In genomic region chr5:134289509-134290113, GRCh38 we compare ENCODE assay signal across 8 cellular contexts.
DNase-seq lines count a peak whose midpoint lies in the region; ATAC-seq and TF ChIP-seq lines count a peak whose summit lies in the region.

No MANE protein-coding gene starts in this region.

- H3K27me3 ChIP-seq in SK-N-SH (ENCODE audit: insufficient read depth) (no peaks in the 10 kb centered on the region), brain microvascular endothelial cell (replicated peaks) (no peaks in the 10 kb centered on the region), iPS DF 6.9 (ENCODE audit: control insufficient read depth, insufficient read depth, low read length) (no peaks in the 10 kb centered on the region), smooth muscle cell (ENCODE audit: low read depth) (no peaks in the 10 kb centered on the region)

- no peaks in the 10 kb centered on the region for H3K79me2 ChIP-seq in SK-N-SH (ENCODE audit: insufficient read depth)
- no peaks in the 10 kb centered on the region for H3K79me2 ChIP-seq in smooth muscle cell (ENCODE audit: low read depth)

- H3K4me2 ChIP-seq in SK-N-SH (no peak overlapping the region), smooth muscle cell (no peak overlapping the region)

- TF ChIP-seq EP300 in SK-N-SH (IDR thresholded peaks at IDR 0.05; ENCODE audit: borderline replicate concordance in 1 of 2, low read depth in 1 of 2, low read length in 1 of 2), result no peak

- 34% methylated on average over 7 of the region's 7 CpGs for WGBS in SK-N-SH (ENCODE audit: low lambda C conversion rate)
- no CpG with 5 or more reads among the region's 7 CpGs for WGBS in iPS DF 6.9 (ENCODE audit: insufficient coverage, insufficient read length)
- 44% methylated on average over 7 of the region's 7 CpGs for WGBS in smooth muscle cell (ENCODE audit: low lambda C conversion rate)

- H2AFZ ChIP-seq in SK-N-SH (ENCODE audit: low read depth), result no peak overlapping the region
- H2AFZ ChIP-seq in smooth muscle cell (ENCODE audit: low read depth), result no peak overlapping the region

- in situ Hi-C loops in brain microvascular endothelial cell (cut with HindIII; ENCODE audit: low pct_ligation_motif_present, low sequenced_read_pairs), result no loop called here

- ATAC-seq in HG03196 (IDR thresholded peaks at IDR 0.05; ENCODE audit: unreplicated experiment), result no peak

- H3F3A ChIP-seq in SK-N-SH (replicated peaks; ENCODE audit: insufficient read depth), result no peaks in the 10 kb centered on the region
- no peaks in the 10 kb centered on the region for H3F3A ChIP-seq in smooth muscle cell (ENCODE audit: low read depth)

- H3K9me2 ChIP-seq in SK-N-SH, result no peaks in the 10 kb centered on the region

- CTCF ChIA-PET in SK-N-SH (lab: Yijun Ruan, JAX), result interaction anchor here (0.5 to 7.3 kb wide), 50 partner anchors 10 to 619 kb away, joined by 3 to 182 read pairs (median 4); partner anchors contain the start of genes PPP2CA and SKP1

- no peak overlapping the region for H3K27ac ChIP-seq in SK-N-SH (ENCODE audit: low read depth in 2 of 2, low read length in 1 of 2)
- no peak overlapping the region for H3K27ac ChIP-seq in brain microvascular endothelial cell
- H3K27ac ChIP-seq in iPS DF 6.9 (ENCODE audit: low read length), result no peak overlapping the region
- no peak overlapping the region for H3K27ac ChIP-seq in smooth muscle cell (ENCODE audit: low read depth)

- peaks cover 7% of the 10 kb centered on the region for H3K9me3 ChIP-seq in SK-N-SH
- no peaks in the 10 kb centered on the region for H3K9me3 ChIP-seq in iPS DF 6.9 (ENCODE audit: control insufficient read depth, insufficient read depth, low read length)
- peaks cover 3% of the 10 kb centered on the region for H3K9me3 ChIP-seq in smooth muscle cell (replicated peaks; ENCODE audit: low read depth)

- H3K36me3 ChIP-seq in SK-N-SH (replicated peaks in 1 of 2; ENCODE audit: control insufficient read depth in 1 of 2, insufficient read depth in 2 of 2, low read length in 1 of 2), result no peaks in the 10 kb centered on the region
- no peaks in the 10 kb centered on the region for H3K36me3 ChIP-seq in brain microvascular endothelial cell (replicated peaks)
- H3K36me3 ChIP-seq in iPS DF 6.9 (ENCODE audit: control insufficient read depth, insufficient read depth, low read length), result no peaks in the 10 kb centered on the region
- no peaks in the 10 kb centered on the region for H3K36me3 ChIP-seq in smooth muscle cell (ENCODE audit: low read depth)

- no peaks in the 10 kb centered on the region for H4K20me1 ChIP-seq in SK-N-SH (ENCODE audit: insufficient read depth)
- H4K20me1 ChIP-seq in smooth muscle cell (ENCODE audit: low read depth), result no peaks in the 10 kb centered on the region

- POLR2A ChIA-PET in SK-N-SH (lab: Yijun Ruan, JAX), result interaction anchor here (1.2 kb wide), 1 partner anchor 114 kb away, joined by 3 read pairs; no protein-coding TSS in a partner anchor

- TF ChIP-seq RAD21 in SK-N-SH (IDR thresholded peaks at IDR 0.05; ENCODE audit: low read length), result peak; percentile 98

- peak; percentile 83 for TF ChIP-seq CTCF in SK-N-SH (IDR thresholded peaks at IDR 0.05)
- TF ChIP-seq CTCF in brain microvascular endothelial cell (IDR thresholded peaks at IDR 0.05; ENCODE audit: low read depth, low read length, missing control alignments), result peak; percentile 78
- TF ChIP-seq CTCF in smooth muscle cell (IDR thresholded peaks at IDR 0.05; ENCODE audit: borderline replicate concordance, insufficient read depth, poor library complexity, severe bottlenecking), result peak; percentile 69

- H3K4me3 ChIP-seq in SK-N-SH (ENCODE audit: low read depth in 2 of 2, low read length in 1 of 2) (no peak overlapping the region; a peak in 1 of 4 replicates), brain microvascular endothelial cell (ENCODE audit: low read depth, low read length) (no peak overlapping the region), iPS DF 6.9 (ENCODE audit: low read length) (no peak overlapping the region), smooth muscle cell (no peak overlapping the region)

- H3K9ac ChIP-seq in SK-N-SH (no peak overlapping the region), smooth muscle cell (ENCODE audit: low read depth) (no peak overlapping the region)

- H3K4me1 ChIP-seq in SK-N-SH (ENCODE audit: control insufficient read depth in 1 of 2, insufficient read depth in 2 of 2, low read depth in 1 of 2, low read length in 1 of 2) (no peaks in the 10 kb centered on the region), iPS DF 6.9 (ENCODE audit: control insufficient read depth, insufficient read depth, low read length) (no peaks in the 10 kb centered on the region), smooth muscle cell (ENCODE audit: low read depth) (no peaks in the 10 kb centered on the region)

- DNase-seq in NCI-H2171 treated with DMSO at 0.1 percent for 48 hours (lab: John Stamatoyannopoulos, UW) (peak; percentile 44), NCI-H2171 (lab: John Stamatoyannopoulos, UW) (no peak), LoVo (ENCODE audit: low spot score) (peak; percentile 75), SK-N-SH (peak; percentile 69), brain microvascular endothelial cell (peak; percentile 56), iPS DF 6.9 (ENCODE audit: low read depth, low spot score) (peak; percentile 67), smooth muscle cell (lab: John Stamatoyannopoulos, UW; ENCODE audit: unreplicated experiment) (no peak)

TF ChIP-seq in SK-N-SH, 30 proteins besides CTCF, POLR2A, EP300 and RAD21:
- no peak for TF ChIP-seq NRF1 (IDR thresholded peaks at IDR 0.05; ENCODE audit: low read depth, low read length)
- TF ChIP-seq SMC3 (IDR thresholded peaks at IDR 0.05; ENCODE audit: low read depth, low read length), result peak; percentile 95
- no peak for TF ChIP-seq IRF3 (IDR thresholded peaks at IDR 0.05; ENCODE audit: low read depth, low read length)
- no peak for TF ChIP-seq RFX5 (IDR thresholded peaks at IDR 0.05; ENCODE audit: low read length)

Comparison
In these comparisons a context has a peak if more than half of its experiments do, and no peak if none do; other contexts are left out.
1. DNase-seq: peak in NCI-H2171 treated with DMSO at 0.1 percent for 48 hours (single experiment), LoVo (single experiment), SK-N-SH (single experiment), brain microvascular endothelial cell (single experiment) and iPS DF 6.9 (single experiment); none in NCI-H2171 (single experiment) and smooth muscle cell (single experiment).
2. Peak in every context shown above with its lines, with median percentiles within 50 percentile points of each other: CTCF ChIP-seq.